ENCODE assay signal across 1 cellular context in genomic region chr6:37648465-37649330, GRCh38.
TF ChIP-seq lines count a peak whose summit lies in the region.

No MANE protein-coding gene starts in this region.

TF ChIP-seq in K562, 482 proteins besides CTCF, POLR2A, EP300 and RAD21 (continued from another document):
- TF ChIP-seq MGA (IDR thresholded peaks at IDR 0.05) (peak; percentile 88), HOXB6 (CRISPR knock-in tag; IDR thresholded peaks at IDR 0.05; ENCODE audit: borderline replicate concordance) (no peak), NRF1 (conservative IDR thresholded peaks at IDR 0.05 in 1 of 2, IDR thresholded peaks at IDR 0.05 in 1 of 2) (peak; percentile 38 to 43; a peak in 2 of 4 replicates), TSC22D4 (tag; IDR thresholded peaks at IDR 0.05) (no peak)
- TF ChIP-seq, protein P1, sequence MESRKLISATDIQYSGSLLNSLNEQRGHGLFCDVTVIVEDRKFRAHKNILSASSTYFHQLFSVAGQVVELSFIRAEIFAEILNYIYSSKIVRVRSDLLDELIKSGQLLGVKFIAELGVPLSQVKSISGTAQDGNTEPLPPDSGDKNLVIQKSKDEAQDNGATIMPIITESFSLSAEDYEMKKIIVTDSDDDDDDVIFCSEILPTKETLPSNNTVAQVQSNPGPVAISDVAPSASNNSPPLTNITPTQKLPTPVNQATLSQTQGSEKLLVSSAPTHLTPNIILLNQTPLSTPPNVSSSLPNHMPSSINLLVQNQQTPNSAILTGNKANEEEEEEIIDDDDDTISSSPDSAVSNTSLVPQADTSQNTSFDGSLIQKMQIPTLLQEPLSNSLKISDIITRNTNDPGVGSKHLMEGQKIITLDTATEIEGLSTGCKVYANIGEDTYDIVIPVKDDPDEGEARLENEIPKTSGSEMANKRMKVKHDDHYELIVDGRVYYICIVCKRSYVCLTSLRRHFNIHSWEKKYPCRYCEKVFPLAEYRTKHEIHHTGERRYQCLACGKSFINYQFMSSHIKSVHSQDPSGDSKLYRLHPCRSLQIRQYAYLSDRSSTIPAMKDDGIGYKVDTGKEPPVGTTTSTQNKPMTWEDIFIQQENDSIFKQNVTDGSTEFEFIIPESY (CRISPR knock-in tag; IDR thresholded peaks at IDR 0.05), result peak; percentile 89
